16 cellular contexts compared by ENCODE assay signal in the genomic region with DNA sequence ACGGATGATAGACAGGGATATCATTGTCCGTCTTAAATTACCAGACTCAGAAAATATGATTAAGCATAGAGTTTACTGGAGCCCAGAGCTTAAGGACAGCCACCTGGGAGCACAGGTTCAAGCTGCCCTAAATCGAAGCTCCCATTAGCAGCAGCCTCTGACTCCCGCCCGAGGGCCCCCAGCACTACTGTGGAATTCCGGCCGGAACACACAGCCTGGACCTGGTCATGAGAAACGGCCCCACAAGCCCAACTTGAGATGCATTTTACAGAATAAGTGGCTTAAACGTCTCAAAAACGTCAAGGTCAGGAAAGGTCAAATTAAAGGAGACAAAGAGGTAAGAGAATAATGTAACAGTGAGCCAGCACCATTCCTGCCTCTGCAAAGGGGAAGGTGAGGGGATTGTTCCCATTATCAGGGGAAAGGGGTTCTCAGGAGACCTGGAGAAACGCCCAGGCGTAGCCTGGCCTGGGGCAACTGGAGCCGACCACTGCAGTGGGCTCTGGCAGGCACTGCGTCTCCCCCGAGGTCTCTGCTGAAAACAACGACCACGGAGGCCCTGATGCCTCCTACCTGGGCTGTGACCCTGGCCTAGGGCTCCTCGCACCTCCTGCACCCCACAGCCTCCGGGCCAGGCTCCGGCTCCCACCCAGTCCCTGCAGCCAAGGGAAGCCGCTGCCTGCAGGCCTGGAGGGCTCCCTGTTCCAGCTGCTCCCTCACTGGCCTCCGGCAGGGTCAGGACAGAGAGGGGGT. TPM values are rescaled to one million over a fixed set of nuclear protein-coding genes. Genes with fewer than 3 reads are reported as not detected.
A peak's percentile ranks its signal among the peaks of the same experiment; 100 is the strongest.
DNase-seq lines count a peak whose midpoint lies in the region; ATAC-seq, FAIRE-seq and TF ChIP-seq lines count a peak whose summit lies in the region.
"Had no signal": no experiment of that assay in that cellular context is flagged by ENCODE, and none has a peak within 500 bp of the region (broad histone marks: within the 10 kb centered on the region; RNA-seq: fewer than 3 reads in every experiment).

No MANE protein-coding gene starts in this region.

- H3K9me3 ChIP-seq in A549 (no peaks in the 10 kb centered on the region), H1 (ENCODE audit: insufficient read depth in 2 of 2, low read depth in 1 of 2, low read length in 1 of 2) (peaks cover 4 to 7% of the 10 kb centered on the region in 2 experiments; a peak in 3 of 4 replicates), mucosa of stomach (ENCODE audit: control insufficient read depth, low read length) (no peaks in the 10 kb centered on the region)
- H3K9me3 ChIP-seq: breast epithelium had no signal

- no peak for DNase-seq in A549 (ENCODE audit: low read depth in 1 of 2, low spot score in 1 of 2)
- DNase-seq in GM23338 (ENCODE audit: low spot score) = no peak
- no peak for DNase-seq in H1 (ENCODE audit: low read depth in 1 of 2, low spot score in 2 of 2)
- no peak for DNase-seq in SW 1271 (lab: John Stamatoyannopoulos, UW)
- DNase-seq in naive thymus-derived CD8-positive, alpha-beta T cell = no peak
- no peak for DNase-seq in MCF 10A (ENCODE audit: unreplicated experiment)
- DNase-seq: HCEC 1CT, NCI-H510A treated with DMSO at 0.1 percent for 48 hours had no signal

- H3K36me3 Mint-ChIP-seq in GM23338 (ENCODE audit: low read depth) (peaks cover 6% of the 10 kb centered on the region), MCF 10A (ENCODE audit: insufficient read depth, unreplicated experiment) (no peaks in the 10 kb centered on the region)
- H3K36me3 Mint-ChIP-seq in naive thymus-derived CD8-positive, alpha-beta T cell = no peaks in the 10 kb centered on the region
- H3K36me3 Mint-ChIP-seq: activated naive CD8-positive, alpha-beta T cell treated with anti-CD3 and anti-CD28 coated beads for 36 hours had no signal

- TF ChIP-seq CTCF in A549 (IDR thresholded peaks at IDR 0.05) (no peak), GM23338 (conservative IDR thresholded peaks at IDR 0.05; ENCODE audit: low read depth in 2 of 2) (no peak), H1 (IDR thresholded peaks at IDR 0.05; ENCODE audit: control extremely low read depth in 1 of 3, insufficient read depth in 1 of 3, low read depth in 1 of 3, low read length in 3 of 3) (no peak), MCF 10A (IDR thresholded peaks at IDR 0.05; ENCODE audit: unreplicated experiment) (no peak)

- no peak overlapping the region for H3K27ac ChIP-seq in A549
- no peak overlapping the region for H3K27ac ChIP-seq in GM23338 (ENCODE audit: low read depth)
- H3K27ac ChIP-seq in H1 (ENCODE audit: low read depth, low read length) = no peak overlapping the region

- H3K9me3 Mint-ChIP-seq in GM23338 (peaks cover 16% of the 10 kb centered on the region), MCF 10A (ENCODE audit: unreplicated experiment) (no peaks in the 10 kb centered on the region)
- H3K9me3 Mint-ChIP-seq in naive thymus-derived CD8-positive, alpha-beta T cell = peaks cover 0 to 4% (median 0%) of the 10 kb centered on the region in 9 donors
- H3K9me3 Mint-ChIP-seq: activated naive CD8-positive, alpha-beta T cell treated with anti-CD3 and anti-CD28 coated beads for 36 hours; activated T-cell treated with anti-CD3 and anti-CD28 coated beads, Interleukin-2, amount 50 U/mL, for 24 hours had no signal

- peak overlapping the region; percentile 68 for H4K91ac ChIP-seq in H1 (replicated peaks; ENCODE audit: insufficient read length, low read length)

- H3K36me3 ChIP-seq in GM23338 (ENCODE audit: insufficient read depth) = no peaks in the 10 kb centered on the region
- H3K36me3 ChIP-seq in H1 (ENCODE audit: control insufficient read depth in 2 of 4, insufficient read depth in 4 of 4, low read length in 3 of 4) = no peaks in the 10 kb centered on the region
- no peaks in the 10 kb centered on the region for H3K36me3 ChIP-seq in mucosa of stomach (ENCODE audit: control insufficient read depth, insufficient read depth, low read length)
- H3K36me3 ChIP-seq: breast epithelium had no signal

- CTCF ChIA-PET in A549 (lab: Yijun Ruan, JAX) = interaction anchor here (0.9 to 3.2 kb wide), 23 partner anchors 10 to 189 kb away, joined by 3 to 20 read pairs (median 4); no protein-coding TSS in a partner anchor
- CTCF ChIA-PET in H1 (lab: Charles Lee; ENCODE audit: partially characterized antibody) = interaction anchor here (0.8 to 5.2 kb wide), 20 partner anchors 10 to 246 kb away, joined by 3 to 47 read pairs (median 4); no protein-coding TSS in a partner anchor
- CTCF ChIA-PET in MCF 10A (lab: Yijun Ruan, JAX) = interaction anchor here (0.6 to 2.4 kb wide), 13 partner anchors 8 to 901 kb away, joined by 3 to 13 read pairs (median 3); a partner anchor contains a TSS

- FAIRE-seq in A549 (lab: Jason Lieb, UNC) (no peak), H1 (lab: Jason Lieb, UNC) (no peak)
- FAIRE-seq: G401.6, GM12892 had no signal

- H3K9me2 ChIP-seq in GM23338 (ENCODE audit: insufficient read depth) = no peaks in the 10 kb centered on the region

- H3K4me3 ChIP-seq in A549 = no peak overlapping the region
- no peak overlapping the region for H3K4me3 ChIP-seq in GM23338
- H3K4me3 ChIP-seq in H1 (ENCODE audit: extremely low read depth in 1 of 4, insufficient read depth in 2 of 4, low read depth in 3 of 4, low read length in 4 of 4) = no peak overlapping the region; a peak in 1 of 8 replicates
- H3K4me3 ChIP-seq in mucosa of stomach (ENCODE audit: low read length) = no peak overlapping the region
- H3K4me3 ChIP-seq: breast epithelium had no signal

- H3K4me3 Mint-ChIP-seq in GM23338 = no peak overlapping the region; the same call in 2 of the 3 replicates
- no peak overlapping the region for H3K4me3 Mint-ChIP-seq in naive thymus-derived CD8-positive, alpha-beta T cell
- no peak overlapping the region for H3K4me3 Mint-ChIP-seq in MCF 10A (ENCODE audit: unreplicated experiment)
- H3K4me3 Mint-ChIP-seq: activated naive CD8-positive, alpha-beta T cell treated with anti-CD3 and anti-CD28 coated beads for 36 hours; activated T-cell treated with anti-CD3 and anti-CD28 coated beads, Interleukin-2, amount 50 U/mL, for 24 hours had no signal

- H3K27me3 Mint-ChIP-seq in GM23338 (ENCODE audit: insufficient read depth, low read depth, poor library complexity) (peaks cover 15% of the 10 kb centered on the region), MCF 10A (ENCODE audit: insufficient read depth, unreplicated experiment) (peaks cover 2% of the 10 kb centered on the region)
- peaks cover 0 to 17% (median 4%) of the 10 kb centered on the region in 5 donors for H3K27me3 Mint-ChIP-seq in naive thymus-derived CD8-positive, alpha-beta T cell
- H3K27me3 Mint-ChIP-seq: activated naive CD8-positive, alpha-beta T cell treated with anti-CD3 and anti-CD28 coated beads for 36 hours had no signal

- no peak overlapping the region for H3K56ac ChIP-seq in H1 (replicated peaks; ENCODE audit: insufficient read length, low read depth, low read length)

- no TSS peak for BruUV-seq in MCF 10A (replicated peaks; lab: Mats Ljungman, UMichigan)

- intact Hi-C loops in MCF 10A (cut with micrococcal nuclease) = loop anchor here (5.0 kb wide), 1 partner anchor 172 kb away; no protein-coding TSS in a partner anchor

- 0 out of 3 replicates have a peak overlapping the region, but pooled peaks have one; percentile 21 for H3K4me2 ChIP-seq in A549
- peak overlapping the region; percentile 55; the same call in 1 of the 2 replicates for H3K4me2 ChIP-seq in GM23338
- no peak overlapping the region; a peak in 1 of 4 replicates for H3K4me2 ChIP-seq in H1 (ENCODE audit: insufficient read depth in 1 of 2, low read depth in 2 of 2, low read length in 2 of 2)

- H3K18ac ChIP-seq in H1 (ENCODE audit: extremely low read depth, low read length) = no peak overlapping the region; the same call in 1 of the 2 replicates

- POLR2A ChIA-PET in A549 (lab: Yijun Ruan, JAX) = no interaction called here
- POLR2A ChIA-PET in H1 (lab: Charles Lee; ENCODE audit: partially characterized antibody) = interaction anchor here (1.1 kb wide), 1 partner anchor 24 kb away, joined by 3 read pairs; no protein-coding TSS in a partner anchor
- POLR2A ChIA-PET in naive thymus-derived CD8-positive, alpha-beta T cell (lab: Charles Lee) = interaction anchor here (1.0 to 2.1 kb wide), 2 partner anchors 129 kb away, joined by 3 to 10 read pairs; no protein-coding TSS in a partner anchor
- POLR2A ChIA-PET in MCF 10A (lab: Yijun Ruan, JAX) = interaction anchor here (0.7 kb wide), 1 partner anchor 290 kb away, joined by 3 read pairs; no protein-coding TSS in a partner anchor

- H2AFZ ChIP-seq in GM23338 (peak overlapping the region; percentile 64), H1 (ENCODE audit: low read length) (peak overlapping the region; percentile 88)

- peaks cover 17% of the 10 kb centered on the region; the same call in 1 of the 2 replicates for H3K23me2 ChIP-seq in H1 (ENCODE audit: low read depth, low read length)

- 53% methylated on average over 17 of the region's 22 CpGs for WGBS in A549 (ENCODE audit: missing lambda C conversion rate)
- WGBS in H1 (ENCODE audit: extremely low coverage in 1 of 2, insufficient coverage in 1 of 2, insufficient read length in 1 of 2, insufficient replicate concordance in 2 of 2, low coverage in 1 of 2, low lambda C conversion rate in 2 of 2, missing lambda C conversion rate in 1 of 2), 2 experiments = 80% methylated on average over 22 of the region's 22 CpGs; no CpG with 5 or more reads in 1 of the 2 experiments

- H3K9ac ChIP-seq in H1 (replicated peaks in 1 of 4; ENCODE audit: extremely low read depth in 1 of 4, low read depth in 3 of 4, low read length in 3 of 4) (no peak overlapping the region), mucosa of stomach (ENCODE audit: low read length) (peak overlapping the region; percentile 15)

- no peak overlapping the region for H3K4ac ChIP-seq in H1 (replicated peaks; ENCODE audit: insufficient read length, low read depth, low read length)

- H4K20me1 ChIP-seq in GM23338 (replicated peaks; ENCODE audit: insufficient read depth) (no peaks in the 10 kb centered on the region), H1 (replicated peaks in 1 of 2; ENCODE audit: control insufficient read depth in 1 of 2, insufficient read depth in 2 of 2, low read length in 2 of 2) (no peaks in the 10 kb centered on the region)

- H3K27me3 ChIP-seq in GM23338 (ENCODE audit: insufficient read depth) (peaks cover 6% of the 10 kb centered on the region), H1 (replicated peaks in 1 of 4; ENCODE audit: control insufficient read depth in 3 of 4, extremely low read depth in 1 of 4, insufficient read depth in 3 of 4, low read length in 3 of 4) (peaks cover 0 to 23% (median 11%) of the 10 kb centered on the region in 4 experiments; a peak in 4 of 7 replicates), mucosa of stomach (ENCODE audit: control insufficient read depth, insufficient read depth, low read length) (peaks cover 35% of the 10 kb centered on the region)
- H3K27me3 ChIP-seq: breast epithelium had no signal

- peak overlapping the region; percentile 53; the same call in 1 of the 2 replicates for H2BK15ac ChIP-seq in H1 (ENCODE audit: low read length)

- H2BK20ac ChIP-seq in H1 (ENCODE audit: low read length) = peak overlapping the region; percentile 43; the same call in 1 of the 2 replicates

- H3K14ac ChIP-seq in H1 (ENCODE audit: insufficient read length) = no peak overlapping the region

- H2BK5ac ChIP-seq in H1 (ENCODE audit: low read depth, low read length) = peak overlapping the region; percentile 49; the same call in 1 of the 2 replicates

- H4K5ac ChIP-seq in H1 (ENCODE audit: insufficient read length, low read depth, low read length) = peak overlapping the region; percentile 2

- H2BK120ac ChIP-seq in H1 (replicated peaks; ENCODE audit: low read depth, low read length) = peak overlapping the region; percentile 71

- peaks cover 6% of the 10 kb centered on the region; the same call in 1 of the 3 replicates for H3K4me1 ChIP-seq in A549
- H3K4me1 ChIP-seq in GM23338 (ENCODE audit: insufficient read depth) = peaks cover 10% of the 10 kb centered on the region
- H3K4me1 ChIP-seq in H1 (replicated peaks in 1 of 4; ENCODE audit: control insufficient read depth in 3 of 4, insufficient read depth in 4 of 4, low read length in 3 of 4) = peaks cover 0 to 20% (median 13%) of the 10 kb centered on the region in 4 experiments; a peak in 6 of 7 replicates
- peaks cover 30% of the 10 kb centered on the region for H3K4me1 ChIP-seq in mucosa of stomach (ENCODE audit: control insufficient read depth, insufficient read depth, low read length)

- H3K79me1 ChIP-seq in H1 (ENCODE audit: low read depth, low read length) = no peaks in the 10 kb centered on the region

- H3K27ac Mint-ChIP-seq in GM23338 (no peak overlapping the region), MCF 10A (ENCODE audit: low read depth, unreplicated experiment) (no peak overlapping the region)
- H3K27ac Mint-ChIP-seq in naive thymus-derived CD8-positive, alpha-beta T cell = peak overlapping the region in 1 of 10 donors; percentile 66
- H3K27ac Mint-ChIP-seq: activated naive CD8-positive, alpha-beta T cell treated with anti-CD3 and anti-CD28 coated beads for 36 hours; activated T-cell treated with anti-CD3 and anti-CD28 coated beads, Interleukin-2, amount 50 U/mL, for 24 hours had no signal

- no peak overlapping the region for H2AK5ac ChIP-seq in H1 (ENCODE audit: low read depth, low read length)

- H3F3A ChIP-seq in GM23338 (replicated peaks; ENCODE audit: low read depth) = no peaks in the 10 kb centered on the region

- TF ChIP-seq RAD21 in A549 (conservative IDR thresholded peaks at IDR 0.05 in 1 of 2, IDR thresholded peaks at IDR 0.05 in 1 of 2) (no peak), H1 (IDR thresholded peaks at IDR 0.05 in 1 of 2, conservative IDR thresholded peaks at IDR 0.05 in 1 of 2; ENCODE audit: low read depth in 2 of 2, low read length in 2 of 2) (no peak)

- TF ChIP-seq EP300 in A549 (IDR thresholded peaks at IDR 0.05) (no peak), H1 (IDR thresholded peaks at IDR 0.05; ENCODE audit: borderline replicate concordance in 1 of 2, low read depth in 2 of 2, low read length in 2 of 2) (no peak)

- H3K79me2 ChIP-seq in GM23338 (replicated peaks; ENCODE audit: insufficient read depth) (0 out of 2 replicates have a peak, but pooled peaks cover 2% of the 10 kb centered on the region), H1 (ENCODE audit: control insufficient read depth in 1 of 2, insufficient read depth in 2 of 2, low read length in 2 of 2) (no peaks in the 10 kb centered on the region)

- TF ChIP-seq POLR2A in A549 (IDR thresholded peaks at IDR 0.05; ENCODE audit: low read length) (no peak), H1 (IDR thresholded peaks at IDR 0.05; ENCODE audit: control extremely low read depth in 1 of 2, low read depth in 2 of 2, low read length in 2 of 2) (no peak)

- H3K4me1 Mint-ChIP-seq in GM23338 = peaks cover 3% of the 10 kb centered on the region; the same call in 2 of the 3 replicates
- peaks cover 2 to 14% (median 9%) of the 10 kb centered on the region in 4 donors for H3K4me1 Mint-ChIP-seq in naive thymus-derived CD8-positive, alpha-beta T cell
- no peaks in the 10 kb centered on the region for H3K4me1 Mint-ChIP-seq in MCF 10A (ENCODE audit: insufficient read depth, unreplicated experiment)

- peak; percentile 19 to 49; a peak in 4 of 6 replicates for ATAC-seq in A549
- peak; percentile 12 for ATAC-seq in GM23338
- ATAC-seq in naive thymus-derived CD8-positive, alpha-beta T cell = no peak
- ATAC-seq in GM19397 (IDR thresholded peaks at IDR 0.05; ENCODE audit: unreplicated experiment) = no peak

- H4K8ac ChIP-seq in H1 (ENCODE audit: extremely low read depth, insufficient read depth, low read length) = no peak overlapping the region; the same call in 1 of the 2 replicates

- H2BK12ac ChIP-seq in H1 (ENCODE audit: low read depth, low read length) = peak overlapping the region; percentile 81; the same call in 1 of the 2 replicates

- no peak overlapping the region for H3K23ac ChIP-seq in H1 (ENCODE audit: insufficient read length)

RNA-seq across cellular contexts. Expression of a gene that starts 11.5 kb away (rescaled TPM):
- polyA plus RNA-seq in A549 (2011; rRNA removed) = 3.3 and 3.9 TPM in 2 replicates
- polyA plus RNA-seq in A549 (2012; cell fraction: cytosol; rRNA removed) = 10.2 and 19.1 TPM in 2 replicates
- polyA plus RNA-seq in A549 (2012; cell fraction: nucleus; rRNA removed) = 67.7 and 119 TPM in 2 replicates
- polyA plus RNA-seq in A549 (2017; fragmentation: RNase III; extraction: RNeasy Plus Mini Kit Qiagen cat#74134 plus additional on column Dnase treatment) = 18.3 to 21.3 TPM (median 19.5 TPM) in 3 replicates
- 4.0 and 5.0 TPM in 2 replicates for polyA minus RNA-seq in A549 (2011; rRNA and poly(A)+ RNA removed)
- 151 and 180 TPM in 2 replicates for total RNA-seq in GM23338 (2014; rRNA removed; shearing (Covaris generic))
- polyA plus RNA-seq in GM23338 (2016; fragmentation: Nextera tagmentation; extraction: Ambion mirVana) = 76.0 and 84.5 TPM in 2 replicates
- total RNA-seq in H1 (2021; fragmentation: NEBNext Ultra II Directional; extraction: Animal tissue kit (Norgen Biotek cat#: 25700)) = 100 and 104 TPM in 2 replicates
- 115 and 212 TPM in 2 replicates for polyA plus RNA-seq in H1 (2011; rRNA removed)
- polyA plus RNA-seq in H1 (2011; cell fraction: cytosol; rRNA removed) = 118 TPM
- 658 TPM for polyA plus RNA-seq in H1 (2011; cell fraction: nucleus; rRNA removed)
- 110 to 163 TPM (median 152 TPM) in 4 replicates for polyA plus RNA-seq in H1 (2012, experiment 1 of 2)
- 98.6 TPM for polyA plus RNA-seq in H1 (2012, experiment 2 of 2)
- polyA plus RNA-seq in H1 (2013, experiment 1 of 2) = 176 TPM
- 154 TPM for polyA plus RNA-seq in H1 (2013, experiment 2 of 2)
- polyA minus RNA-seq in H1 (2011; rRNA and poly(A)+ RNA removed) = 32.7 and 35.2 TPM in 2 replicates
- polyA minus RNA-seq in H1 (2011; cell fraction: cytosol; rRNA and poly(A)+ RNA removed) = 53.2 TPM
- polyA minus RNA-seq in H1 (2011; cell fraction: nucleus; rRNA and poly(A)+ RNA removed) = 70.5 TPM
- total RNA-seq in naive thymus-derived CD8-positive, alpha-beta T cell = 10 to 100 TPM; 19.4 to 21.0 TPM
- 1 to 10 TPM; 1.7 to 2.0 (median 1.7) TPM for polyA plus RNA-seq in naive thymus-derived CD8-positive, alpha-beta T cell
- total RNA-seq in MCF 10A (2022) = 3.2 and 3.5 TPM in 2 replicates
- total RNA-seq: OCI-LY7 had no signal

Comparison
In these comparisons a context has a peak if more than half of its experiments do, and no peak if none do; other contexts are left out.
1. ATAC-seq: peak in A549 (2 of 2) and GM23338 (single experiment); none in naive thymus-derived CD8-positive, alpha-beta T cell (0 of 2) and GM19397 (single experiment).
2. H3K4me2 ChIP-seq: peak in A549 (single experiment) and GM23338 (single experiment); none in H1 (0 of 2).